8 cellular contexts compared by ENCODE assay signal in the genomic region with DNA sequence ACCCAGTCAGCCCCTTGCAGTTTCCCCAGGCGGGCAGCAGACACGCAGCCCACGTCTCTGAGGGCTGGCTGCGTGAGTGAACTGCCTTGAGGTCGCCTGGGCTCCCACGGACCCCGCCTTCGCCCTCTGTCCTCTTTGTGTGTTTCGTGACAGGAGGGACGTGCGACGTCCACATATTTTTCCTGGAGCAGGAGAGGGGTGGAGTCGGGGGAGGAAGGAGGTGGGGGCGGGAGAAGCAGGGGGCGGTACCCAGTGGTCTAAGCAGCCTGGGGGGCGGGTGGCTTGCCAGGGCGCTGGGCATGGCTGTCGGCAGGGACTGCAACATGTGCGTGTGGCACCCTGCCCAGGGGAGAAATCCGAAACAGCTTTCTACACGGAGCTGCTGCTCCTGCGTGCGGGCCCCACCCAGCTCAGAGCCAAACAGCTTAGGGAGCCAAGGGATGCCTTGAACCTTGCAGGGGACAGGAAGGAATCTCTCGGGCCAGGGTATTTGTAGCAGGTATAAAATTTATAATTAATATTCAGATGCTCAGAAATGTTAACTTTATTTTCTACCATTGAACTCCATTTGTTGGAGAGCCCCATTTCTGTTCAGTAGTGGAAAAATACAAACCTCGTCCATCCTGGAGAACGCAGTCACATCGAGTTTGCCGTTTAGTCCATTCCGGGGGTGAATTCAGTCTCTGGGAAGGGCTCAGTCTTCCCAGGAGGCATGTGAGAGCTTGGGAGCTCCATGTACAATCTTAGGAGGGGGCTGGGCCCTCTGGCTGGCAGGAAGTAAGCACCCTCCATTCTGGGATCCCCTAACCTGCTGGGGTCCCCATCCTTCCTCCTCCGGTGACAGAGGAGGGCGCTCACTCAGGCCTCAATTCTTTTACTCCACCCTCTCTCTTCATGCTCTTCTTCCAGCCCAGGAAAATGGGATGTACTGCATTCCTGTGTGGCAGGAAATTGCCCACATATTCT.
A peak's percentile ranks its signal among the peaks of the same experiment; 100 is the strongest.
DNase-seq lines count a peak whose midpoint lies in the region; ATAC-seq and TF ChIP-seq lines count a peak whose summit lies in the region.

No MANE protein-coding gene starts in this region.

- peak overlapping the region; percentile 45 for H2AK9ac ChIP-seq in IMR-90 (replicated peaks; ENCODE audit: low read depth, low read length, poor library complexity)

- H3K27me3 ChIP-seq in IMR-90 (ENCODE audit: control insufficient read depth, insufficient read depth, low read length), result no peaks in the 10 kb centered on the region

- 0 out of 2 replicates have a peak overlapping the region, but pooled peaks have one; percentile 7 for H3K4me3 ChIP-seq in IMR-90 (ENCODE audit: insufficient read depth, low read depth, low read length)

- H2BK5ac ChIP-seq in IMR-90 (ENCODE audit: low read depth, low read length, poor library complexity, severe bottlenecking), result peak overlapping the region; percentile 1

- ATAC-seq in IMR-90 (ENCODE audit: low read depth) (peak; percentile 90), omental fat pad (ENCODE audit: low FRiP score) (peak; percentile 79), HG03342 (IDR thresholded peaks at IDR 0.05; ENCODE audit: unreplicated experiment) (no peak), HG03521 (IDR thresholded peaks at IDR 0.05; ENCODE audit: unreplicated experiment) (no peak)

- H3K9me1 ChIP-seq in IMR-90 (ENCODE audit: insufficient read depth, low read length), result peaks cover 15% of the 10 kb centered on the region; the same call in 1 of the 2 replicates

- peak overlapping the region; percentile 84; the same call in 2 of the 3 replicates for H2BK15ac ChIP-seq in IMR-90 (ENCODE audit: low read depth, low read length)

- POLR2A ChIA-PET in IMR-90 (lab: Charles Lee; ENCODE audit: unreplicated experiment), result no interaction called here

- WGBS in IMR-90 (ENCODE audit: extremely low coverage in 2 of 2, insufficient read length in 1 of 2), 2 experiments, result 0% methylated on average over 4 of the region's 31 CpGs; no CpG with 5 or more reads in 1 of the 2 experiments

- no peaks in the 10 kb centered on the region for H3K79me1 ChIP-seq in IMR-90 (ENCODE audit: low read depth in 1 of 2, low read length in 2 of 2)

- H2AK5ac ChIP-seq in IMR-90 (ENCODE audit: low read depth, low read length), result peak overlapping the region; percentile 69

- H3K36me3 ChIP-seq in IMR-90 (ENCODE audit: control insufficient read depth, insufficient read depth, low read length), result no peaks in the 10 kb centered on the region

- peak overlapping the region; percentile 75 for H2BK120ac ChIP-seq in IMR-90 (ENCODE audit: low read depth, low read length)

- H2AFZ ChIP-seq in IMR-90 (replicated peaks; ENCODE audit: low read length, poor library complexity), result peak overlapping the region; percentile 87

- DNase-seq in COLO668 (lab: John Stamatoyannopoulos, UW; ENCODE audit: unreplicated experiment) (peak; percentile 5), IMR-90 (peak; percentile 60), germinal center (ENCODE audit: low spot score) (peak; percentile 10), omental fat pad (ENCODE audit: low spot score) (no peak), NCI-H510A treated with DMSO at 0.1 percent for 48 hours (lab: John Stamatoyannopoulos, UW) (no peak)
- peak; percentile 9 to 12 for DNase-seq in activated T-cell treated with anti-CD3 and anti-CD28 coated beads, Interleukin-2, amount 50 U/mL, for 48 hours

- peak overlapping the region; percentile 81 for H2BK20ac ChIP-seq in IMR-90 (ENCODE audit: low read depth, low read length)

- peak overlapping the region; percentile 83 to 91 for H4K8ac ChIP-seq in IMR-90 (ENCODE audit: low read depth in 2 of 2, low read length in 2 of 2)

- H3K27ac ChIP-seq in IMR-90 (ENCODE audit: insufficient read depth, low read length), result peak overlapping the region; percentile 71

- intact Hi-C loops in IMR-90 (cut with micrococcal nuclease), result no loop called here

- peak overlapping the region; percentile 60 for H3K23ac ChIP-seq in IMR-90 (ENCODE audit: low read depth, low read length)

- peak overlapping the region; percentile 81 for H3K14ac ChIP-seq in IMR-90 (replicated peaks; ENCODE audit: low read depth, low read length)

- peaks cover 12% of the 10 kb centered on the region for H3K4me1 ChIP-seq in IMR-90 (ENCODE audit: control insufficient read depth, insufficient read depth, low read length)

- dilution Hi-C loops in IMR-90 (cut with HindIII; ENCODE audit: low sequenced_read_pairs, unreplicated experiment), result no loop called here

- no peak for TF ChIP-seq CTCF in IMR-90 (conservative IDR thresholded peaks at IDR 0.05; ENCODE audit: low read depth, low read length)
- no peak for TF ChIP-seq CTCF in omental fat pad (IDR thresholded peaks at IDR 0.05)

- no peak for TF ChIP-seq RAD21 in IMR-90 (IDR thresholded peaks at IDR 0.05; ENCODE audit: low read length)

- H4K5ac ChIP-seq in IMR-90 (ENCODE audit: low read depth, low read length), result peak overlapping the region; percentile 32

- H3K4me2 ChIP-seq in IMR-90 (ENCODE audit: low read depth, low read length), result peak overlapping the region; percentile 67

- peak overlapping the region; percentile 92 for H4K91ac ChIP-seq in IMR-90 (ENCODE audit: insufficient read depth, low read depth, low read length)

- peak overlapping the region; percentile 76 for H3K18ac ChIP-seq in IMR-90 (ENCODE audit: low read depth, low read length)

- CTCF ChIA-PET in IMR-90 (lab: Yijun Ruan, JAX), result interaction anchor here (1.1 kb wide), 3 partner anchors 18 to 78 kb away, joined by 3 read pairs; no protein-coding TSS in a partner anchor

- no peak for TF ChIP-seq POLR2A in IMR-90 (IDR thresholded peaks at IDR 0.05; ENCODE audit: low read depth, low read length)

- H3K4ac ChIP-seq in IMR-90 (ENCODE audit: low read depth, low read length), result peak overlapping the region; percentile 86

- no TSS peak for BruUV-seq in IMR-90 (replicated peaks; lab: Mats Ljungman, UMichigan)

- H3K56ac ChIP-seq in IMR-90 (ENCODE audit: extremely low read depth, insufficient read depth, low read length), result peak overlapping the region; percentile 3; the same call in 1 of the 2 replicates

- H3K9ac ChIP-seq in IMR-90 (ENCODE audit: low read depth, low read length), result peak overlapping the region; percentile 13; the same call in 1 of the 2 replicates

- no peaks in the 10 kb centered on the region; the same call in 1 of the 2 replicates for H3K9me3 ChIP-seq in IMR-90 (ENCODE audit: control insufficient read depth, insufficient read depth, low read length)

- in situ Hi-C loops in IMR-90 (cut with MboI; ENCODE audit: low sequenced_read_pairs), result no loop called here

- no peaks in the 10 kb centered on the region for H4K20me1 ChIP-seq in IMR-90 (ENCODE audit: insufficient read depth, low read length)

TF ChIP-seq in IMR-90, 13 proteins besides CTCF, POLR2A, EP300 and RAD21:
- no peak for TF ChIP-seq SMC3 (IDR thresholded peaks at IDR 0.05; ENCODE audit: low read depth, low read length)
- TF ChIP-seq MXI1 (IDR thresholded peaks at IDR 0.05; ENCODE audit: borderline replicate concordance, low read depth, low read length), result peak; percentile 62; the same call in 1 of the 2 replicates

Comparison
In these comparisons a context has a peak if more than half of its experiments do, and no peak if none do; other contexts are left out.
1. DNase-seq: peak in COLO668 (single experiment), IMR-90 (single experiment), activated T-cell treated with anti-CD3 and anti-CD28 coated beads, Interleukin-2, amount 50 U/mL, for 48 hours (2 of 2) and germinal center (single experiment); none in omental fat pad (single experiment) and NCI-H510A treated with DMSO at 0.1 percent for 48 hours (single experiment).
2. ATAC-seq: peak in IMR-90 (single experiment) and omental fat pad (single experiment); none in HG03342 (single experiment) and HG03521 (single experiment).